In genomic region chr2:143171817-143172216, GRCh38 we compare ENCODE assay signal across 10 cellular contexts. TPM values are rescaled to one million over a fixed set of nuclear protein-coding genes. Genes with fewer than 3 reads are reported as not detected.
DNase-seq lines count a peak whose midpoint lies in the region; TF ChIP-seq lines count a peak whose summit lies in the region.
"Had no signal": no experiment of that assay in that cellular context is flagged by ENCODE, and none has a peak within 500 bp of the region (broad histone marks: within the 10 kb centered on the region; RNA-seq: fewer than 3 reads in every experiment).

No MANE protein-coding gene starts in this region.

- no peak overlapping the region for H3K18ac ChIP-seq in neuronal stem cell (ENCODE audit: low read length)

- H3K27ac ChIP-seq in dorsolateral prefrontal cortex = no peak overlapping the region
- no peak overlapping the region for H3K27ac ChIP-seq in neuronal stem cell (replicated peaks; ENCODE audit: low read length)

- no peak overlapping the region for H4K8ac ChIP-seq in neuronal stem cell (ENCODE audit: low read depth, low read length)

- no peak overlapping the region for H2BK12ac ChIP-seq in neuronal stem cell (ENCODE audit: low read length)

- WGBS in neuronal stem cell (ENCODE audit: extremely low coverage in 2 of 2, insufficient read length in 2 of 2, insufficient replicate concordance in 1 of 2), 2 donors = no CpG with 5 or more reads among the region's 2 CpGs

- no peak overlapping the region for H3K4me3 ChIP-seq in dorsolateral prefrontal cortex
- H3K4me3 ChIP-seq in neuronal stem cell (ENCODE audit: low read length in 2 of 2) = no peak overlapping the region

- DNase-seq in ELR (ENCODE audit: low read depth) = peak; percentile 42
- DNase-seq in NCI-H446 treated with DMSO at 0.1 percent for 48 hours (lab: John Stamatoyannopoulos, UW) = peak; percentile 49
- DNase-seq in dorsolateral prefrontal cortex = no peak
- peak; percentile 17 for DNase-seq in neuronal stem cell (ENCODE audit: low spot score)
- DNase-seq in NCI-H510A treated with DMSO at 0.1 percent for 48 hours (lab: John Stamatoyannopoulos, UW) = no peak
- no peak for DNase-seq in SHP77 treated with DMSO at 0.1 percent for 48 hours (lab: John Stamatoyannopoulos, UW)
- DNase-seq in NCI-H1436 (lab: John Stamatoyannopoulos, UW) = no peak
- DNase-seq: H7; left cardiac atrium; stimulated activated CD4-positive, alpha-beta T cell treated with anti-CD3 and anti-CD28 coated beads, Interleukin-4, amount 100 ng/mL, for 4 hours had no signal

- H3K9ac ChIP-seq in neuronal stem cell (ENCODE audit: low read depth, low read length, poor library complexity) = no peak overlapping the region

- H2BK120ac ChIP-seq in neuronal stem cell (ENCODE audit: low read depth, low read length) = no peak overlapping the region

- H2AFZ ChIP-seq in neuronal stem cell (ENCODE audit: low read length) = peak overlapping the region; percentile 66

- no peak overlapping the region for H3K4ac ChIP-seq in neuronal stem cell (ENCODE audit: low read length)

- TF ChIP-seq CTCF in dorsolateral prefrontal cortex (IDR thresholded peaks at IDR 0.05 in 54 of 56, conservative IDR thresholded peaks at IDR 0.05 in 2 of 56; ENCODE audit: low read depth in 1 of 56, partially characterized antibody in 56 of 56) = peak in 47 of 56 donors; percentile 15 to 59 (median 34)

- no peak overlapping the region for H2AK5ac ChIP-seq in neuronal stem cell (ENCODE audit: low read depth, low read length)

- no peak overlapping the region for H4K91ac ChIP-seq in neuronal stem cell (ENCODE audit: low read depth, low read length, poor library complexity)

- H3K4me1 ChIP-seq in neuronal stem cell (ENCODE audit: control insufficient read depth in 2 of 2, insufficient read depth in 1 of 2, low read depth in 1 of 2, low read length in 2 of 2) = no peaks in the 10 kb centered on the region

- intact Hi-C loops in dorsolateral prefrontal cortex (cut with DNase I) = no loop called here

- H3K27me3 ChIP-seq in dorsolateral prefrontal cortex (no peaks in the 10 kb centered on the region), neuronal stem cell (ENCODE audit: control insufficient read depth in 3 of 3, insufficient read depth in 3 of 3, low read depth in 1 of 3, low read length in 3 of 3) (no peaks in the 10 kb centered on the region)

- no peaks in the 10 kb centered on the region for H3K79me1 ChIP-seq in neuronal stem cell (ENCODE audit: low read depth, low read length)

- no peak overlapping the region for H3K23ac ChIP-seq in neuronal stem cell (ENCODE audit: low read depth, low read length, poor library complexity)

- H3K14ac ChIP-seq in neuronal stem cell (ENCODE audit: low read length) = no peak overlapping the region

- no peak overlapping the region for H3K4me2 ChIP-seq in neuronal stem cell (ENCODE audit: insufficient read depth, low read length, poor library complexity, severe bottlenecking)

- no peaks in the 10 kb centered on the region for H3K36me3 ChIP-seq in neuronal stem cell (replicated peaks in 1 of 2; ENCODE audit: control insufficient read depth in 2 of 2, insufficient read depth in 2 of 2, low read length in 2 of 2)

- H2BK5ac ChIP-seq in neuronal stem cell (ENCODE audit: low read length) = no peak overlapping the region

- no peaks in the 10 kb centered on the region for H3K9me3 ChIP-seq in neuronal stem cell (replicated peaks in 1 of 2; ENCODE audit: control insufficient read depth in 2 of 2, insufficient read depth in 1 of 2, low read depth in 1 of 2, low read length in 2 of 2)

- H2BK15ac ChIP-seq in neuronal stem cell (ENCODE audit: low read length) = no peak overlapping the region

RNA-seq across cellular contexts. Expression of gene ARHGAP15, which starts 42.6 kb away (rescaled TPM):
- total RNA-seq in dorsolateral prefrontal cortex = 10 to 100 TPM in 2 of 120 experiments, 1 to 10 TPM in 117, not detected in 1; 1.1 to 11.9 (median 4.4) TPM
- polyA plus RNA-seq in neuronal stem cell (2013, experiment 1 of 2) = 2.5 TPM
- polyA plus RNA-seq in neuronal stem cell (2013, experiment 2 of 2) = 2.2 TPM
- total RNA-seq: H7 had no signal

Comparison
In these comparisons a context has a peak if more than half of its experiments do, and no peak if none do; other contexts are left out.
1. DNase-seq: peak in ELR (single experiment), NCI-H446 treated with DMSO at 0.1 percent for 48 hours (single experiment) and neuronal stem cell (single experiment); none in dorsolateral prefrontal cortex (0 of 10), NCI-H510A treated with DMSO at 0.1 percent for 48 hours (single experiment), SHP77 treated with DMSO at 0.1 percent for 48 hours (single experiment) and NCI-H1436 (single experiment).